ENCODE assay signal across 18 cellular contexts in the genomic region with DNA sequence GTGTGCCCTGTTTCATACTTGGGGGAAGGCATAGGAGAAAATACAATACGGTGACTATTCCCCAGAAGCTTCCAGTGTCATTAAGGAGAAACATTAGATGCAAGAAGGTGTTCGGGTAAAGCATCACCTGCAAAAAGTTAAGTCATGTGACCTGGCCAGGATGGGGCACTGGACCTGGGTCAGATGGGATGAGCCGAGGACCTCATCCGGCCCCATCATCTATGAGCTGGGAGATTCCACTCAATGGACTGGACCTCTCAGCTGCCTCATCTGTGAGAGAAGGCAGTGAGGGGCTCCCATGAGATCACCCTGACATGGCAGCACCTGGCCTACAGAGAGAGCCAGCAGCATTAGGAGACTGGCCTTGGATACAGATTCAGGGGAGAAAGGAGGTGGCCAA.
DNase-seq lines count a peak whose midpoint lies in the region; ATAC-seq, FAIRE-seq and TF ChIP-seq lines count a peak whose summit lies in the region.
"Had no signal": no experiment of that assay in that cellular context is flagged by ENCODE, and none has a peak within 500 bp of the region (broad histone marks: within the 10 kb centered on the region; RNA-seq: fewer than 3 reads in every experiment).

No MANE protein-coding gene starts in this region.

- POLR2A ChIA-PET in K562 (lab: Yijun Ruan, JAX): no interaction called here

- intact Hi-C loops in K562 (cut with micrococcal nuclease) (no loop called here), posterior vena cava (cut with DNase I) (loop anchor here in 1 of 2 donors (10.0 kb wide), 1 partner anchor 432 kb away; no protein-coding TSS in a partner anchor), CD14-positive monocyte (cut with micrococcal nuclease) (no loop called here)

- no peak for ATAC-seq in K562
- ATAC-seq: CD8-positive, alpha-beta T cell had no signal

- H3K9ac ChIP-seq in K562 (ENCODE audit: insufficient read depth in 1 of 2, low read depth in 2 of 2, low read length in 2 of 2): no peak overlapping the region
- H3K9ac ChIP-seq: GM23248 had no signal

- no peaks in the 10 kb centered on the region for H3K9me1 ChIP-seq in K562 (ENCODE audit: control insufficient read depth, insufficient read depth, low read length)

- no peaks in the 10 kb centered on the region for H3K4me1 Mint-ChIP-seq in CD14-positive monocyte
- H3K4me1 Mint-ChIP-seq: CD4-positive, CD25-positive, alpha-beta regulatory T cell had no signal

- in situ Hi-C loops in K562 (cut with MboI): loop anchor here (25.0 kb wide), 1 partner anchor 525 kb away; no protein-coding TSS in a partner anchor

- BruUV-seq in K562 (replicated peaks; lab: Mats Ljungman, UMichigan): no TSS peak

- H3K27ac ChIP-seq in K562 (ENCODE audit: extremely low read depth, low read depth, low read length): no peak overlapping the region
- H3K27ac ChIP-seq: GM23248 had no signal

- H2AFZ ChIP-seq in K562 (ENCODE audit: low read depth, low read length): no peak overlapping the region
- H2AFZ ChIP-seq: GM23248 had no signal

- H3K27me3 ChIP-seq in K562 (ENCODE audit: control insufficient read depth in 2 of 2, insufficient read depth in 2 of 2, low read length in 2 of 2): peaks cover 0 to 17% of the 10 kb centered on the region in 2 experiments; a peak in 2 of 5 replicates

- no peak for TF ChIP-seq RAD21 in K562 (CRISPR knock-in tag; conservative IDR thresholded peaks at IDR 0.05 in 1 of 2, IDR thresholded peaks at IDR 0.05 in 1 of 2)

- H3K27me3 Mint-ChIP-seq in CD14-positive monocyte (ENCODE audit: low read depth in 3 of 3): peaks cover 0 to 7% (median 4%) of the 10 kb centered on the region in 3 donors
- H3K27me3 Mint-ChIP-seq: CD4-positive, CD25-positive, alpha-beta regulatory T cell had no signal

- FAIRE-seq in K562 (lab: Jason Lieb, UNC): no peak
- FAIRE-seq: G401.6, GM12892, H1 had no signal

- no peaks in the 10 kb centered on the region for H3K9me3 ChIP-seq in K562 (replicated peaks; ENCODE audit: control insufficient read depth, insufficient read depth, low read depth, low read length)
- H3K9me3 ChIP-seq: Caco-2 had no signal

- 0% methylated on average over 4 of the region's 4 CpGs for WGBS in K562 (ENCODE audit: insufficient coverage, low coverage, missing lambda C conversion rate)

- H3K4me3 Mint-ChIP-seq in CD14-positive monocyte: no peak overlapping the region
- H3K4me3 Mint-ChIP-seq: CD4-positive, CD25-positive, alpha-beta regulatory T cell; CD8-positive, alpha-beta T cell had no signal

- H3K27ac Mint-ChIP-seq in CD14-positive monocyte: peak overlapping the region in 1 of 7 donors; percentile 13
- H3K27ac Mint-ChIP-seq: CD4-positive, CD25-positive, alpha-beta regulatory T cell; CD8-positive, alpha-beta T cell had no signal

- H3K4me1 ChIP-seq in K562 (replicated peaks in 1 of 2; ENCODE audit: control insufficient read depth in 2 of 2, insufficient read depth in 2 of 2, low read length in 2 of 2): no peaks in the 10 kb centered on the region
- H3K4me1 ChIP-seq: Caco-2 had no signal

- CTCF ChIA-PET in K562 (lab: Yijun Ruan, JAX; ENCODE audit: low intra/inter-chr PET ratio): no interaction called here

- no peak overlapping the region for H3K4me2 ChIP-seq in K562 (ENCODE audit: insufficient read depth, low read length)

- H3K79me2 ChIP-seq in K562 (ENCODE audit: control insufficient read depth, insufficient read depth, low read length): no peaks in the 10 kb centered on the region

- H4K20me1 ChIP-seq in K562 (replicated peaks; ENCODE audit: control insufficient read depth, insufficient read depth, low read length): no peaks in the 10 kb centered on the region; the same call in 1 of the 2 replicates

- H3K9me3 Mint-ChIP-seq in CD14-positive monocyte: no peaks in the 10 kb centered on the region
- H3K9me3 Mint-ChIP-seq: CD4-positive, CD25-positive, alpha-beta regulatory T cell; CD8-positive, alpha-beta T cell had no signal

- DNase-seq in K562 (ENCODE audit: extremely low read depth in 1 of 4, low spot score in 3 of 4) (no peak), islet precursor cell (peak; percentile 24), posterior vena cava (ENCODE audit: low spot score) (peak; percentile 54), NCI-H146 treated with DMSO at 0.1 percent for 48 hours (lab: John Stamatoyannopoulos, UW; ENCODE audit: unreplicated experiment) (no peak), CD14-positive monocyte (ENCODE audit: low spot score) (no peak)
- DNase-seq in activated effector memory CD4-positive, alpha-beta T cell treated with anti-CD3 and anti-CD28 coated beads, Interleukin-2, amount 50 U/mL, for 16 hours: no peak
- DNase-seq: C1 segment of cervical spinal cord; Caco-2; CD4-positive, CD25-positive, alpha-beta regulatory T cell; CD8-positive, alpha-beta T cell; DMS153; DND-41; GM23248; H7; HCEC 1CT had no signal

- TF ChIP-seq CTCF in K562 (IDR thresholded peaks at IDR 0.05 in 2 of 3, conservative IDR thresholded peaks at IDR 0.05 in 1 of 3; ENCODE audit: insufficient read depth in 2 of 3, low read depth in 1 of 3, low read length in 3 of 3) (no peak), CD14-positive monocyte (IDR thresholded peaks at IDR 0.05) (no peak)

- no peaks in the 10 kb centered on the region for H3K36me3 Mint-ChIP-seq in CD14-positive monocyte
- H3K36me3 Mint-ChIP-seq: CD4-positive, CD25-positive, alpha-beta regulatory T cell; CD8-positive, alpha-beta T cell had no signal

- no peak overlapping the region for H3K4me3 ChIP-seq in K562
- H3K4me3 ChIP-seq: GM23248 had no signal

- TF ChIP-seq EP300 in K562 (IDR thresholded peaks at IDR 0.05; ENCODE audit: low read length): no peak

- no peaks in the 10 kb centered on the region for H3K36me3 ChIP-seq in K562 (ENCODE audit: control insufficient read depth, insufficient read depth, low read length)

- TF ChIP-seq POLR2A in K562 (conservative IDR thresholded peaks at IDR 0.05): no peak

TF ChIP-seq in K562, 482 proteins besides CTCF, POLR2A, EP300 and RAD21:
- no peak for TF ChIP-seq BCL6 (CRISPR knock-in tag; IDR thresholded peaks at IDR 0.05)
- TF ChIP-seq DNMT1 (IDR thresholded peaks at IDR 0.05): no peak
- TF ChIP-seq ZNF274 (IDR thresholded peaks at IDR 0.05; ENCODE audit: borderline replicate concordance, low read depth, low read length): no peak
- no peak for TF ChIP-seq TOE1 (IDR thresholded peaks at IDR 0.05; ENCODE audit: borderline replicate concordance)
- TF ChIP-seq TOE1 (CRISPR knock-in tag; IDR thresholded peaks at IDR 0.05; ENCODE audit: borderline replicate concordance, low read depth): no peak
- TF ChIP-seq, protein P1, sequence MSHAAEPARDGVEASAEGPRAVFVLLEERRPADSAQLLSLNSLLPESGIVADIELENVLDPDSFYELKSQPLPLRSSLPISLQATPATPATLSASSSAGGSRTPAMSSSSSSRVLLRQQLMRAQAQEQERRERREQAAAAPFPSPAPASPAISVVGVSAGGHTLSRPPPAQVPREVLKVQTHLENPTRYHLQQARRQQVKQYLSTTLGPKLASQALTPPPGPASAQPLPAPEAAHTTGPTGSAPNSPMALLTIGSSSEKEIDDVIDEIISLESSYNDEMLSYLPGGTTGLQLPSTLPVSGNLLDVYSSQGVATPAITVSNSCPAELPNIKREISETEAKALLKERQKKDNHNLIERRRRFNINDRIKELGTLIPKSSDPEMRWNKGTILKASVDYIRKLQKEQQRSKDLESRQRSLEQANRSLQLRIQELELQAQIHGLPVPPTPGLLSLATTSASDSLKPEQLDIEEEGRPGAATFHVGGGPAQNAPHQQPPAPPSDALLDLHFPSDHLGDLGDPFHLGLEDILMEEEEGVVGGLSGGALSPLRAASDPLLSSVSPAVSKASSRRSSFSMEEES (CRISPR knock-in tag; IDR thresholded peaks at IDR 0.05): peak; percentile 61
- no peak for TF ChIP-seq U2AF1 (optimal IDR thresholded peaks at IDR 0.05; ENCODE audit: low read depth, low read length)
- no peak for TF ChIP-seq MED1 (CRISPR knock-in tag; IDR thresholded peaks at IDR 0.05; ENCODE audit: borderline replicate concordance)
- no peak for TF ChIP-seq SMARCC2 (IDR thresholded peaks at IDR 0.05; ENCODE audit: low read depth)

Comparison
In these comparisons a context has a peak if more than half of its experiments do, and no peak if none do; other contexts are left out.
1. DNase-seq: peak in islet precursor cell (single experiment) and posterior vena cava (single experiment); none in K562 (0 of 4), NCI-H146 treated with DMSO at 0.1 percent for 48 hours (single experiment), CD14-positive monocyte (single experiment) and activated effector memory CD4-positive, alpha-beta T cell treated with anti-CD3 and anti-CD28 coated beads, Interleukin-2, amount 50 U/mL, for 16 hours (single experiment).